ENCODE assay signal across 17 cellular contexts in the genomic region with DNA sequence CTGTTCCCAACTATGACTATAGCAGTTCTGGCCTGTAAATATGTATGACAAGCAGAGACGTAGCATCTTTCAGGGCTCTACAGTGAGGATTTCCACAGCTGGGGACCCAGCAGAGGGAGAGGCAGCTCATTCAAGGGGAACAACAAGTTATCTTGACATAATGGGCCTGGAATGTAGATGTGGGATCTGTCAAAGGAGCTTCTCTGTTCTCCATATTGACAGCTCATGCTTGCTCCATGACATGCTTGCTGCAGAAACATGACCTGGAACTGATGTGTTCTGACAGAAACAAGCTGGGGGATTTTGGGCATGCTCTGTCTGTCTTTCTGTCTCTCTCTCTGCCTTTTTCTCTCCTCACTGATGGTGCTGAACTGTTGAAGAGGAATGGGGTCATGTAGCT.
A peak's percentile ranks its signal among the peaks of the same experiment; 100 is the strongest.
DNase-seq lines count a peak whose midpoint lies in the region; ATAC-seq and TF ChIP-seq lines count a peak whose summit lies in the region.
"Had no signal": no experiment of that assay in that cellular context is flagged by ENCODE, and none has a peak within 500 bp of the region (broad histone marks: within the 10 kb centered on the region; RNA-seq: fewer than 3 reads in every experiment).

No MANE protein-coding gene starts in this region.

- H3K27ac Mint-ChIP-seq in endodermal cell, result no peak overlapping the region
- H3K27ac Mint-ChIP-seq: IgD-negative memory B cell had no signal

- TF ChIP-seq CTCF in endodermal cell (conservative IDR thresholded peaks at IDR 0.05), result no peak

- H3K36me3 ChIP-seq in endodermal cell (ENCODE audit: control insufficient read depth, insufficient read depth, low read length), result no peaks in the 10 kb centered on the region
- H3K36me3 ChIP-seq: Peyer's patch, SJSA1 had no signal

- ATAC-seq in GM19455 (IDR thresholded peaks at IDR 0.05; ENCODE audit: unreplicated experiment), result no peak

- 83% methylated on average over 1 of the region's 1 CpG; no CpG with 5 or more reads in 1 of the 2 experiments for WGBS in endodermal cell (ENCODE audit: insufficient coverage in 1 of 2, insufficient read length in 1 of 2), 2 experiments

- no peaks in the 10 kb centered on the region for H3K4me1 ChIP-seq in endodermal cell (ENCODE audit: control insufficient read depth, insufficient read depth, low read length)
- H3K4me1 ChIP-seq: Peyer's patch, SJSA1 had no signal

- H3K4me3 Mint-ChIP-seq in endodermal cell, result no peak overlapping the region
- H3K4me3 Mint-ChIP-seq: CD8-positive, alpha-beta memory T cell; IgD-negative memory B cell had no signal

- H3K27ac ChIP-seq in endodermal cell (ENCODE audit: low read depth, low read length), result no peak overlapping the region
- H3K27ac ChIP-seq: C4-2B, Peyer's patch, SJSA1 had no signal

- H3K27me3 ChIP-seq in endodermal cell (ENCODE audit: control insufficient read depth, insufficient read depth, low read length, poor library complexity, severe bottlenecking), result no peaks in the 10 kb centered on the region
- H3K27me3 ChIP-seq: Peyer's patch, SJSA1 had no signal

- H3K9me3 ChIP-seq in endodermal cell (ENCODE audit: control insufficient read depth, low read length), result no peaks in the 10 kb centered on the region
- H3K9me3 ChIP-seq: Peyer's patch, SJSA1 had no signal

- H3K4me3 ChIP-seq in endodermal cell (ENCODE audit: low read length), result peak overlapping the region; percentile 23
- H3K4me3 ChIP-seq: Peyer's patch, SJSA1 had no signal

- peaks cover 2% of the 10 kb centered on the region for H3K36me3 Mint-ChIP-seq in endodermal cell (ENCODE audit: low read depth)
- H3K36me3 Mint-ChIP-seq: CD8-positive, alpha-beta memory T cell had no signal

- peaks cover 12% of the 10 kb centered on the region for H3K9me3 Mint-ChIP-seq in endodermal cell

- DNase-seq in SK-N-DZ (ENCODE audit: low spot score), result peak; percentile 66
- no peak for DNase-seq in endodermal cell
- peak; percentile 49 for DNase-seq in kidney glomerular epithelial cell (lab: John Stamatoyannopoulos, UW)
- DNase-seq in retina, result peak; percentile 80
- no peak for DNase-seq in T-helper 1 cell
- DNase-seq in activated naive CD4-positive, alpha-beta T cell treated with anti-CD3 and anti-CD28 coated beads, Interleukin-2, amount 50 U/mL, for 16 hours, result no peak
- DNase-seq: Calu3; CD8-positive, alpha-beta memory T cell; MV-4-11; NCI-H1694; NCI-H2081; NCI-H524 treated with DMSO at 0.1 percent for 48 hours; Peyer's patch had no signal

- H3K9ac ChIP-seq in endodermal cell (ENCODE audit: extremely low read depth, low read length, poor library complexity, severe bottlenecking), result no peak overlapping the region

- H3K27me3 Mint-ChIP-seq in endodermal cell (ENCODE audit: insufficient read depth), result peaks cover 6% of the 10 kb centered on the region

- H3K4me1 Mint-ChIP-seq in endodermal cell, result peaks cover 7% of the 10 kb centered on the region
- H3K4me1 Mint-ChIP-seq: CD8-positive, alpha-beta memory T cell; IgD-negative memory B cell had no signal

Comparison
In these comparisons a context has a peak if more than half of its experiments do, and no peak if none do; other contexts are left out.
1. DNase-seq: peak in SK-N-DZ (single experiment), kidney glomerular epithelial cell (single experiment) and retina (single experiment); none in endodermal cell (single experiment), T-helper 1 cell (0 of 5) and activated naive CD4-positive, alpha-beta T cell treated with anti-CD3 and anti-CD28 coated beads, Interleukin-2, amount 50 U/mL, for 16 hours (single experiment).